1 cellular context compared by ENCODE assay signal in genomic region chr1:8472668-8473067, GRCh38.
TF ChIP-seq lines count a peak whose summit lies in the region.

No MANE protein-coding gene starts in this region.

TF ChIP-seq in HEK293, 187 proteins besides CTCF, POLR2A, EP300 and RAD21 (continued from another document):
- TF ChIP-seq, protein P1, sequence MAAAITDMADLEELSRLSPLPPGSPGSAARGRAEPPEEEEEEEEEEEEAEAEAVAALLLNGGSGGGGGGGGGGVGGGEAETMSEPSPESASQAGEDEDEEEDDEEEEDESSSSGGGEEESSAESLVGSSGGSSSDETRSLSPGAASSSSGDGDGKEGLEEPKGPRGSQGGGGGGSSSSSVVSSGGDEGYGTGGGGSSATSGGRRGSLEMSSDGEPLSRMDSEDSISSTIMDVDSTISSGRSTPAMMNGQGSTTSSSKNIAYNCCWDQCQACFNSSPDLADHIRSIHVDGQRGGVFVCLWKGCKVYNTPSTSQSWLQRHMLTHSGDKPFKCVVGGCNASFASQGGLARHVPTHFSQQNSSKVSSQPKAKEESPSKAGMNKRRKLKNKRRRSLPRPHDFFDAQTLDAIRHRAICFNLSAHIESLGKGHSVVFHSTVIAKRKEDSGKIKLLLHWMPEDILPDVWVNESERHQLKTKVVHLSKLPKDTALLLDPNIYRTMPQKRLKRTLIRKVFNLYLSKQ (tag by site-specific recombination; IDR thresholded peaks at IDR 0.05; ENCODE audit: borderline replicate concordance), result no peak
- TF ChIP-seq RBAK (tag by site-specific recombination; IDR thresholded peaks at IDR 0.05), result no peak
- TF ChIP-seq, protein P2, sequence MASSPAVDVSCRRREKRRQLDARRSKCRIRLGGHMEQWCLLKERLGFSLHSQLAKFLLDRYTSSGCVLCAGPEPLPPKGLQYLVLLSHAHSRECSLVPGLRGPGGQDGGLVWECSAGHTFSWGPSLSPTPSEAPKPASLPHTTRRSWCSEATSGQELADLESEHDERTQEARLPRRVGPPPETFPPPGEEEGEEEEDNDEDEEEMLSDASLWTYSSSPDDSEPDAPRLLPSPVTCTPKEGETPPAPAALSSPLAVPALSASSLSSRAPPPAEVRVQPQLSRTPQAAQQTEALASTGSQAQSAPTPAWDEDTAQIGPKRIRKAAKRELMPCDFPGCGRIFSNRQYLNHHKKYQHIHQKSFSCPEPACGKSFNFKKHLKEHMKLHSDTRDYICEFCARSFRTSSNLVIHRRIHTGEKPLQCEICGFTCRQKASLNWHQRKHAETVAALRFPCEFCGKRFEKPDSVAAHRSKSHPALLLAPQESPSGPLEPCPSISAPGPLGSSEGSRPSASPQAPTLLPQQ (tag by site-specific recombination; IDR thresholded peaks at IDR 0.05), result no peak
- TF ChIP-seq ZNF664 (tag by site-specific recombination; IDR thresholded peaks at IDR 0.05), result no peak
- TF ChIP-seq ZNF621 (tag by site-specific recombination; IDR thresholded peaks at IDR 0.05), result no peak
- no peak for TF ChIP-seq SCRT2 (tag by site-specific recombination; IDR thresholded peaks at IDR 0.05)
- TF ChIP-seq TRIM28 (IDR thresholded peaks at IDR 0.05; ENCODE audit: borderline replicate concordance, low read length), result no peak
- TF ChIP-seq ZEB2 (tag by site-specific recombination; IDR thresholded peaks at IDR 0.05), result no peak
TF ChIP-seq in HEK293: peak in this region for 6.
